28 cellular contexts compared by ENCODE assay signal in genomic region chr7:24697416-24697815, GRCh38.
"Had no signal": no experiment of that assay in that cellular context is flagged by ENCODE, and none has a peak within 500 bp of the region (broad histone marks: within the 10 kb centered on the region; RNA-seq: fewer than 3 reads in every experiment).

No MANE protein-coding gene starts in this region.

- H3K36me3 ChIP-seq: brain microvascular endothelial cell, esophagus muscularis mucosa, gastrocnemius medialis, heart left ventricle, WERI-Rb-1 had no signal

- H3K27ac ChIP-seq: brain microvascular endothelial cell, esophagus muscularis mucosa, foreskin keratinocyte, gastrocnemius medialis, heart left ventricle, WERI-Rb-1 had no signal

- H3K9me3 ChIP-seq: esophagus muscularis mucosa, gastrocnemius medialis, heart left ventricle had no signal

- ATAC-seq: activated CD4-positive, CD25-positive, alpha-beta regulatory T cell treated with anti-CD3 and anti-CD28 coated beads, Interleukin-2, amount 50 U/mL, for 24 hours; activated CD8-positive, alpha-beta T cell treated with anti-CD3 and anti-CD28 coated beads for 36 hours; activated naive CD8-positive, alpha-beta T cell treated with anti-CD3 and anti-CD28 coated beads, Interleukin-2, amount 50 U/mL, for 24 hours; activated T-cell treated with anti-CD3 and anti-CD28 coated beads, Interleukin-2, amount 50 U/mL, for 4 hours; effector memory CD8-positive, alpha-beta T cell; foreskin keratinocyte; gastrocnemius medialis; heart left ventricle; T-helper 17 cell had no signal

- H3K4me3 ChIP-seq: esophagus muscularis mucosa, gastrocnemius medialis, heart left ventricle had no signal

- H3K27me3 ChIP-seq: brain microvascular endothelial cell, esophagus muscularis mucosa, foreskin keratinocyte, gastrocnemius medialis, heart left ventricle had no signal

- DNase-seq: activated B cell treated with CpG ODN at 0.5 μM for 24 hours; activated CD4-positive, alpha-beta T cell treated with anti-CD3 and anti-CD28 coated beads for 48 hours; activated CD4-positive, alpha-beta T cell treated with anti-CD3 and anti-CD28 coated beads, Interleukin-2, amount 50 U/mL, for 1 hour; activated CD4-positive, alpha-beta T cell treated with anti-CD3 and anti-CD28 coated beads, Interleukin-2, amount 50 U/mL, for 48 hours; activated CD8-positive, alpha-beta memory T cell treated with anti-CD3 and anti-CD28 coated beads for 24 hours; activated CD8-positive, alpha-beta T cell treated with anti-CD3 and anti-CD28 coated beads for 36 hours; activated effector memory CD4-positive, alpha-beta T cell treated with anti-CD3 and anti-CD28 coated beads, Interleukin-2, amount 50 U/mL, for 16 hours; activated naive CD4-positive, alpha-beta T cell treated with anti-CD3 and anti-CD28 coated beads for 36 hours; activated naive CD8-positive, alpha-beta T cell treated with anti-CD3 and anti-CD28 coated beads for 36 hours; activated naive CD8-positive, alpha-beta T cell treated with anti-CD3 and anti-CD28 coated beads, Interleukin-2, amount 50 U/mL, for 24 hours; activated T-cell treated with anti-CD3 and anti-CD28 coated beads, Interleukin-2, amount 50 U/mL, for 4 hours; amniotic stem cell; anterior cingulate cortex; brain microvascular endothelial cell; cortex of kidney; dermis blood vessel endothelial cell; effector CD4-positive, alpha-beta T cell; effector memory CD8-positive, alpha-beta T cell; foreskin keratinocyte; gastrocnemius medialis; glutamatergic neuron; heart left ventricle; T-helper 1 cell; T-helper 17 cell; T1000; WERI-Rb-1 had no signal
